Comparison of ENCODE assay signal across 24 cellular contexts in the genomic region with DNA sequence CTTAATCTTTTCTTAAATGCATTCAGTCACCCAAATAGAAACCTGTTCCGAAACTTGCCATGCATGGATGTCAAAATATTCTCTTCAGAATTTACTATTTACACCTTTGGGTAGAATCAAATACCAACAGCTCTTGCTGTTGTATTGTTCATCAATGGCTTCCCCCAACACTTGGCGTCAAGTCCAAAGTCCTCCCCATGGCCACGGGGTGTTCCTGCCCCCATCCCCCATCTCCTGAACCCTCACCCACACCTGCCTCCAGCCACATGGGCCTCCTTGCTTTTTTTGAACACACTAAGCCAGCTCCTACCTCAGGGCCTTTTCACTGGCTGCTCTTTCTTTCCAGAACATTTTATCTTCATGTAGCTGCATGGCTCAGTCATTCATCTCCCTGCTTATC. TPM values are rescaled to one million over a fixed set of nuclear protein-coding genes. Genes with fewer than 3 reads are reported as not detected.
DNase-seq lines count a peak whose midpoint lies in the region; TF ChIP-seq lines count a peak whose summit lies in the region.
"Had no signal": no experiment of that assay in that cellular context is flagged by ENCODE, and none has a peak within 500 bp of the region (broad histone marks: within the 10 kb centered on the region; RNA-seq: fewer than 3 reads in every experiment).

No MANE protein-coding gene starts in this region.

- H3K27me3 Mint-ChIP-seq in brain: peaks cover 21% of the 10 kb centered on the region

- H3K9me3 Mint-ChIP-seq in brain: peaks cover 0 to 7% (median 0%) of the 10 kb centered on the region in 5 experiments
- H3K9me3 Mint-ChIP-seq: CD8-positive, alpha-beta memory T cell had no signal

- H3K4me3 ChIP-seq in effector memory CD4-positive, alpha-beta T cell (ENCODE audit: insufficient read depth, low read depth, low read length, poor library complexity, severe bottlenecking): no peak overlapping the region
- H3K4me3 ChIP-seq: SJSA1 had no signal

- H3K36me3 Mint-ChIP-seq in brain: no peaks in the 10 kb centered on the region
- H3K36me3 Mint-ChIP-seq: CD14-positive monocyte; CD8-positive, alpha-beta memory T cell had no signal

- peak overlapping the region in 3 of 5 experiments; percentile 36 to 62 (median 50) for H3K4me3 Mint-ChIP-seq in brain
- H3K4me3 Mint-ChIP-seq: CD14-positive monocyte had no signal

- no peak for TF ChIP-seq CTCF in brain (conservative IDR thresholded peaks at IDR 0.05)

- peaks cover 5% of the 10 kb centered on the region for H3K27me3 ChIP-seq in effector memory CD4-positive, alpha-beta T cell (replicated peaks; ENCODE audit: control insufficient read depth, insufficient read depth, low read length, poor library complexity, severe bottlenecking)
- H3K27me3 ChIP-seq: BE2C had no signal

- peak; percentile 66 for DNase-seq in NCI-H82 (lab: John Stamatoyannopoulos, UW)
- DNase-seq in NCI-H82 treated with DMSO at 0.1 percent for 48 hours (lab: John Stamatoyannopoulos, UW; ENCODE audit: unreplicated experiment): no peak
- peak; percentile 44 for DNase-seq in left kidney (ENCODE audit: low read depth, low spot score)
- no peak for DNase-seq in DMS153 treated with DMSO at 0.1 percent for 48 hours (lab: John Stamatoyannopoulos, UW; ENCODE audit: unreplicated experiment)
- no peak for DNase-seq in medulla oblongata (ENCODE audit: extremely low spot score)
- no peak for DNase-seq in effector memory CD4-positive, alpha-beta T cell
- DNase-seq: 8988T; ACHN; BE2C; CD8-positive, alpha-beta memory T cell; DMS 273 treated with DMSO at 0.1 percent for 48 hours; DND-41; MM.1S; NCI-H1417; NCI-H1694; NCI-H2029 treated with DMSO at 0.1 percent for 48 hours; NCI-H526; Right ventricle myocardium superior; RPMI8226 had no signal

- no peaks in the 10 kb centered on the region for H3K4me1 Mint-ChIP-seq in brain

- peaks cover 5% of the 10 kb centered on the region for H3K4me1 ChIP-seq in effector memory CD4-positive, alpha-beta T cell (ENCODE audit: control insufficient read depth, insufficient read depth, low read length, poor library complexity, severe bottlenecking)
- H3K4me1 ChIP-seq: BE2C had no signal

- H3K36me3 ChIP-seq in effector memory CD4-positive, alpha-beta T cell (ENCODE audit: control insufficient read depth, insufficient read depth, low read length): no peaks in the 10 kb centered on the region
- H3K36me3 ChIP-seq: BE2C had no signal

- peak overlapping the region in 3 of 5 experiments; percentile 23 to 97 (median 74) for H3K27ac Mint-ChIP-seq in brain
- H3K27ac Mint-ChIP-seq: CD14-positive monocyte; CD8-positive, alpha-beta memory T cell had no signal

- H3K9me3 ChIP-seq in effector memory CD4-positive, alpha-beta T cell (ENCODE audit: control insufficient read depth, low read length): no peaks in the 10 kb centered on the region
- H3K9me3 ChIP-seq: BE2C had no signal

- peak overlapping the region; percentile 4 for H3K27ac ChIP-seq in temporal lobe (ENCODE audit: low read depth, low read length)
- no peak overlapping the region for H3K27ac ChIP-seq in effector memory CD4-positive, alpha-beta T cell (ENCODE audit: insufficient read depth, low read length, poor library complexity, severe bottlenecking)
- H3K27ac ChIP-seq: KMS-11, SJSA1 had no signal

RNA-seq across cellular contexts. Expression of gene FAM171A2, which starts 4.0 kb away (rescaled TPM):
- polyA plus RNA-seq in brain (ENCODE audit: insufficient read depth, low read depth, low replicate concordance): 62.5 TPM
- 43.3 TPM for total RNA-seq in temporal lobe
- polyA plus RNA-seq: CD14-positive monocyte had no signal

RNA-seq across cellular contexts. Expression of gene ITGA2B, which starts 21.8 kb away (rescaled TPM):
- 0.97 TPM for polyA plus RNA-seq in brain (ENCODE audit: insufficient read depth, low read depth, low replicate concordance)
- 0.98 TPM for total RNA-seq in temporal lobe

RNA-seq across cellular contexts. Expression of gene GRN, which starts 22.5 kb away (rescaled TPM):
- 164 TPM for polyA plus RNA-seq in brain (ENCODE audit: insufficient read depth, low read depth, low replicate concordance)
- 38.4 TPM for total RNA-seq in temporal lobe

RNA-seq across cellular contexts. Expression of gene SLC25A39, which starts 43.0 kb away (rescaled TPM):
- 153 TPM for polyA plus RNA-seq in brain (ENCODE audit: insufficient read depth, low read depth, low replicate concordance)
- total RNA-seq in temporal lobe: 20.9 TPM

RNA-seq across cellular contexts. Expression of gene RUNDC3A, which starts 59.2 kb away (rescaled TPM):
- 304 TPM for polyA plus RNA-seq in brain (ENCODE audit: insufficient read depth, low read depth, low replicate concordance)
- total RNA-seq in temporal lobe: 78.2 TPM
- total RNA-seq: CD8-positive, alpha-beta memory T cell; SJSA1 had no signal
- polyA plus RNA-seq: CD8-positive, alpha-beta memory T cell had no signal

Comparison
In these comparisons a context has a peak if more than half of its experiments do, and no peak if none do; other contexts are left out.
1. DNase-seq: peak in NCI-H82 (single experiment) and left kidney (single experiment); none in NCI-H82 treated with DMSO at 0.1 percent for 48 hours (single experiment), DMS153 treated with DMSO at 0.1 percent for 48 hours (single experiment), medulla oblongata (single experiment) and effector memory CD4-positive, alpha-beta T cell (0 of 3).